22 cellular contexts compared by ENCODE assay signal in the genomic region with DNA sequence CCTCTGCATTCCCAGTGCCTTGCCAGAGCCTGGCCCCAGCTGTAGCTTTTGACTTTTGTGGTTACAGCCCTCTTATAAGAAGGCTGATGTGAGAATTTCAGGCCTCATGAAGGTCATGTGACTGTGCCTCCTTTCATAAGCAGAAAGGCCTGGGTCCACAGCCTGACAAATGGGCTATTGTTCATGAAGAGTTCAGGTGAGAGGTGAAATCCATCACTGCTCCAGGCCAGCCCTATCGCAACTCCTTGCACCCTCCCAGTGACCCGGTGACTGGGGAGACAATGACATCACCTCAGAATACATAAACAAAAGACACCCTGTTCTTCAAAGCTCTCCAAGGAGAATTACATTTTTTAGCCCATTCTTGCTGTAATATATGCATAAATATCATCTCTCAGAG.
A peak's percentile ranks its signal among the peaks of the same experiment; 100 is the strongest.
DNase-seq lines count a peak whose midpoint lies in the region; ATAC-seq and TF ChIP-seq lines count a peak whose summit lies in the region.
"Had no signal": no experiment of that assay in that cellular context is flagged by ENCODE, and none has a peak within 500 bp of the region (broad histone marks: within the 10 kb centered on the region; RNA-seq: fewer than 3 reads in every experiment).

No MANE protein-coding gene starts in this region.

- no peaks in the 10 kb centered on the region for H3K27me3 Mint-ChIP-seq in activated T-helper 17 cell treated with anti-CD3 and anti-CD28 coated beads, Interleukin-2, amount 50 U/mL, for 72 hours
- H3K27me3 Mint-ChIP-seq: activated CD4-positive, alpha-beta T cell treated with anti-CD3 and anti-CD28 coated beads for 36 hours; T-cell had no signal

- H3K4me3 Mint-ChIP-seq in activated T-helper 17 cell treated with anti-CD3 and anti-CD28 coated beads, Interleukin-2, amount 50 U/mL, for 72 hours, result no peak overlapping the region
- H3K4me3 Mint-ChIP-seq: activated CD4-positive, alpha-beta T cell treated with anti-CD3 and anti-CD28 coated beads for 36 hours; activated T-cell treated with anti-CD3 and anti-CD28 coated beads, Interleukin-2, amount 50 U/mL, for 72 hours; T-cell had no signal

- peaks cover 6% of the 10 kb centered on the region for H3K4me1 Mint-ChIP-seq in activated T-helper 17 cell treated with anti-CD3 and anti-CD28 coated beads, Interleukin-2, amount 50 U/mL, for 72 hours
- H3K4me1 Mint-ChIP-seq: activated CD4-positive, alpha-beta T cell treated with anti-CD3 and anti-CD28 coated beads for 36 hours; T-cell had no signal

- H3K36me3 ChIP-seq in gastroesophageal sphincter, result no peaks in the 10 kb centered on the region
- H3K36me3 ChIP-seq: HAP-1, thyroid gland had no signal

- H3K27ac ChIP-seq in gastroesophageal sphincter, result no peak overlapping the region
- H3K27ac ChIP-seq: dorsolateral prefrontal cortex, thyroid gland had no signal

- no peaks in the 10 kb centered on the region for H3K4me1 ChIP-seq in gastroesophageal sphincter
- H3K4me1 ChIP-seq: HAP-1, thyroid gland had no signal

- TF ChIP-seq CTCF in gastroesophageal sphincter (IDR thresholded peaks at IDR 0.05), result no peak

- peak overlapping the region; percentile 49 for H3K27ac Mint-ChIP-seq in activated T-helper 17 cell treated with anti-CD3 and anti-CD28 coated beads, Interleukin-2, amount 50 U/mL, for 72 hours
- H3K27ac Mint-ChIP-seq: activated CD4-positive, alpha-beta T cell treated with anti-CD3 and anti-CD28 coated beads for 36 hours; activated T-cell treated with anti-CD3 and anti-CD28 coated beads, Interleukin-2, amount 50 U/mL, for 72 hours; T-cell had no signal

- H3K36me3 Mint-ChIP-seq in activated T-helper 17 cell treated with anti-CD3 and anti-CD28 coated beads, Interleukin-2, amount 50 U/mL, for 72 hours (ENCODE audit: low read depth), result no peaks in the 10 kb centered on the region
- H3K36me3 Mint-ChIP-seq: T-cell had no signal

- H3K4me3 ChIP-seq in gastroesophageal sphincter, result no peak overlapping the region
- H3K4me3 ChIP-seq: dorsolateral prefrontal cortex, HAP-1, lung, thyroid gland had no signal

- TF ChIP-seq POLR2A in gastroesophageal sphincter (IDR thresholded peaks at IDR 0.05), result no peak

- 68 to 72% methylated on average over 2 of the region's 2 CpGs for whole genome bisulfite sequencing in gastroesophageal sphincter (ENCODE audit: low coverage in 1 of 2), 2 donors

- TF ChIP-seq EP300 in gastroesophageal sphincter (IDR thresholded peaks at IDR 0.05), result no peak

- no peaks in the 10 kb centered on the region for H3K27me3 ChIP-seq in gastroesophageal sphincter
- H3K27me3 ChIP-seq: dorsolateral prefrontal cortex, thyroid gland had no signal

- H3K9me3 Mint-ChIP-seq in activated T-helper 17 cell treated with anti-CD3 and anti-CD28 coated beads, Interleukin-2, amount 50 U/mL, for 72 hours, result no peaks in the 10 kb centered on the region
- H3K9me3 Mint-ChIP-seq: activated T-cell treated with anti-CD3 and anti-CD28 coated beads, Interleukin-2, amount 50 U/mL, for 72 hours; T-cell had no signal

- H3K9me3 ChIP-seq in gastroesophageal sphincter, result no peaks in the 10 kb centered on the region
- H3K9me3 ChIP-seq: HAP-1, thyroid gland had no signal

- DNase-seq in EH (ENCODE audit: low read depth) (peak; percentile 31), HuH-7.5 (ENCODE audit: low spot score) (peak; percentile 15), kidney tubule cell (ENCODE audit: low spot score) (peak; percentile 40), NCI-H1436 treated with DMSO at 0.1 percent for 48 hours (lab: John Stamatoyannopoulos, UW) (no peak), NCI-H2029 treated with DMSO at 0.1 percent for 48 hours (lab: John Stamatoyannopoulos, UW) (no peak), AG20443 (ENCODE audit: low spot score) (no peak)
- DNase-seq: activated CD4-positive, alpha-beta T cell treated with anti-CD3 and anti-CD28 coated beads for 36 hours; activated naive CD4-positive, alpha-beta T cell treated with anti-CD3 and anti-CD28 coated beads, Interleukin-2, amount 50 U/mL, for 16 hours; activated T-cell treated with anti-CD3 and anti-CD28 coated beads, Interleukin-2, amount 50 U/mL, for 72 hours; anterior cingulate cortex; central memory CD4-positive, alpha-beta T cell; dorsolateral prefrontal cortex; kidney; NCI-H526 treated with DMSO at 0.1 percent for 48 hours; stimulated activated CD4-positive, alpha-beta T cell treated with anti-CD3 and anti-CD28 coated beads, Interleukin-4, amount 100 ng/mL, for 1 hour; stimulated activated naive CD4-positive, alpha-beta T cell treated with Interleukin-2 at 50 U/mL for 16 hours; T-cell; thyroid gland had no signal

- no peak for ATAC-seq in activated T-helper 17 cell treated with anti-CD3 and anti-CD28 coated beads, Interleukin-2, amount 50 U/mL, for 72 hours (replicated peaks)
- ATAC-seq in gastroesophageal sphincter, result no peak
- ATAC-seq: activated CD4-positive, alpha-beta T cell treated with anti-CD3 and anti-CD28 coated beads for 36 hours; activated T-cell treated with anti-CD3 and anti-CD28 coated beads, Interleukin-2, amount 50 U/mL, for 72 hours; T-cell had no signal

Comparison
In these comparisons a context has a peak if more than half of its experiments do, and no peak if none do; other contexts are left out.
1. DNase-seq: peak in EH (single experiment), HuH-7.5 (single experiment) and kidney tubule cell (single experiment); none in NCI-H1436 treated with DMSO at 0.1 percent for 48 hours (single experiment), NCI-H2029 treated with DMSO at 0.1 percent for 48 hours (single experiment) and AG20443 (single experiment).